Comparison of ENCODE assay signal across 14 cellular contexts in genomic region chr14:59305836-59306555, GRCh38.
DNase-seq lines count a peak whose midpoint lies in the region; ATAC-seq and TF ChIP-seq lines count a peak whose summit lies in the region.
"Had no signal": no experiment of that assay in that cellular context is flagged by ENCODE, and none has a peak within 500 bp of the region (broad histone marks: within the 10 kb centered on the region; RNA-seq: fewer than 3 reads in every experiment).

No MANE protein-coding gene starts in this region.

- H3K4me3 ChIP-seq in SJSA1 (no peak overlapping the region), MG63 (no peak overlapping the region)
- H3K4me3 ChIP-seq: uterus had no signal

- DNase-seq in COLO829 (ENCODE audit: low spot score) (peak; percentile 89), SJSA1 (ENCODE audit: low read depth in 1 of 2, low spot score in 2 of 2) (peak in 1 of 2 experiments; percentile 66), fibroblast of gingiva (ENCODE audit: low read depth) (peak; percentile 20), osteocyte (ENCODE audit: extremely low spot score, unreplicated experiment) (no peak), medulla oblongata (ENCODE audit: extremely low spot score) (no peak), MG63 (no peak), NCI-H2081 (lab: John Stamatoyannopoulos, UW) (no peak)
- DNase-seq: activated CD4-positive, alpha-beta T cell treated with anti-CD3 and anti-CD28 coated beads, Interleukin-2, amount 50 U/mL, for 48 hours; activated naive CD4-positive, alpha-beta T cell treated with Interleukin-2 at 50 U/mL for 16 hours; NCI-H2029; uterus had no signal

- no peaks in the 10 kb centered on the region for H3K36me3 Mint-ChIP-seq in osteocyte (ENCODE audit: unreplicated experiment)

- no peaks in the 10 kb centered on the region for H3K27me3 ChIP-seq in SJSA1 (replicated peaks)
- H3K27me3 ChIP-seq in MG63 = no peaks in the 10 kb centered on the region
- H3K27me3 ChIP-seq: uterus had no signal

- no peaks in the 10 kb centered on the region for H3K27me3 Mint-ChIP-seq in osteocyte (ENCODE audit: unreplicated experiment)

- H3K36me3 ChIP-seq in SJSA1 = no peaks in the 10 kb centered on the region
- no peaks in the 10 kb centered on the region for H3K36me3 ChIP-seq in MG63
- H3K36me3 ChIP-seq: uterus had no signal

- no peak overlapping the region for H3K4me3 Mint-ChIP-seq in osteocyte (ENCODE audit: unreplicated experiment)
- H3K4me3 Mint-ChIP-seq: T-helper 1 cell treated with Interleukin-12 subunit alpha and Interleukin-12 subunit beta and Interleukin-4 antibody, amounts not matched to agents 30 μg/mL and 1 μg/mL, for 36 hours had no signal

- peak overlapping the region; percentile 71 for H3K27ac ChIP-seq in SJSA1
- H3K27ac ChIP-seq: C4-2B had no signal

- H3K27ac Mint-ChIP-seq in osteocyte (ENCODE audit: unreplicated experiment) = peak overlapping the region; percentile 87
- H3K27ac Mint-ChIP-seq: T-helper 1 cell treated with Interleukin-12 subunit alpha and Interleukin-12 subunit beta and Interleukin-4 antibody, amounts not matched to agents 30 μg/mL and 1 μg/mL, for 36 hours had no signal

- TF ChIP-seq CTCF in osteocyte (IDR thresholded peaks at IDR 0.05) = no peak

- ATAC-seq in GM18907 (IDR thresholded peaks at IDR 0.05; ENCODE audit: unreplicated experiment) = no peak

- H3K9me3 ChIP-seq in SJSA1 (replicated peaks) = no peaks in the 10 kb centered on the region
- H3K9me3 ChIP-seq in MG63 = no peaks in the 10 kb centered on the region
- H3K9me3 ChIP-seq: uterus had no signal

- H3K4me1 ChIP-seq in SJSA1 (replicated peaks) = peaks cover 87% of the 10 kb centered on the region

- H3K4me1 Mint-ChIP-seq in osteocyte (ENCODE audit: unreplicated experiment) = peaks cover 63% of the 10 kb centered on the region

- no peaks in the 10 kb centered on the region for H3K9me3 Mint-ChIP-seq in osteocyte (ENCODE audit: unreplicated experiment)
- H3K9me3 Mint-ChIP-seq: T-helper 1 cell treated with Interleukin-12 subunit alpha and Interleukin-12 subunit beta and Interleukin-4 antibody, amounts not matched to agents 30 μg/mL and 1 μg/mL, for 36 hours had no signal

Comparison
In these comparisons a context has a peak if more than half of its experiments do, and no peak if none do; other contexts are left out.
1. DNase-seq: peak in COLO829 (single experiment) and fibroblast of gingiva (single experiment); none in osteocyte (single experiment), medulla oblongata (single experiment), MG63 (single experiment) and NCI-H2081 (0 of 2).